ENCODE assay signal across 7 cellular contexts in the genomic region with DNA sequence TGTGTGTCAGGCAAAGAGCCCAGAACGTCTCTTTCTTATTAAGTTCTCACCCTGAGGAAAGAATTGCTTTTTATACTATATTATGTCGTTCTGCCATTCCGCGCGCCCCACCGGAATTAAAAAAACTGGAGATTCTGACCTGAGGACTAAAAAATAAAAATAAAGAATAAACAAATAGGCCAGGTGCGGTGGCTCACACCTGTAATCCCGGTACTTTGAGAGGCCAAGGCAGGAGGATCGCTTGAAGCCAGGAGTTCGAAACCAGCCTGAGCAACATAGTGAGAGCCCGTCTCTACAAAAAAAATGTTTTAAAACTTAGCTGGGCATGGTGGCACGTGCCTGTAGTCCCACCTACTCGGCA. TPM values are rescaled to one million over a fixed set of nuclear protein-coding genes. Genes with fewer than 3 reads are reported as not detected.
DNase-seq lines count a peak whose midpoint lies in the region; ATAC-seq, FAIRE-seq and TF ChIP-seq lines count a peak whose summit lies in the region.

No MANE protein-coding gene starts in this region.

- H3K9ac ChIP-seq in keratinocyte (ENCODE audit: control insufficient read depth, extremely low read depth, insufficient read depth, low read length) = peak overlapping the region; percentile 98

- peak overlapping the region; percentile 87 to 98 (median 98) for H3K4me3 Mint-ChIP-seq in IgD-negative memory B cell
- H3K4me3 Mint-ChIP-seq in activated CD8-positive, alpha-beta T cell treated with anti-CD3 and anti-CD28 coated beads, Interleukin-2, amount 10 ng/mL, durations not matched to agents 7 days and 5 days = peak overlapping the region; percentile 84
- peak overlapping the region; percentile 90 to 93 for H3K4me3 Mint-ChIP-seq in stimulated activated naive B cell treated with anti-CD40 and anti-IgM and Interleukin-4, amounts not matched to agents 10 μg/mL and 1 μg/mL and 100 μg/mL, for 72 hours

- H3K4me1 ChIP-seq in keratinocyte (ENCODE audit: control insufficient read depth, extremely low read depth, insufficient read depth, low read length) = no peaks in the 10 kb centered on the region

- peak overlapping the region; percentile 94 for H3K4me2 ChIP-seq in keratinocyte (ENCODE audit: control insufficient read depth, extremely low read depth, insufficient read depth, low read depth, low read length)

- no peaks in the 10 kb centered on the region for H3K27me3 ChIP-seq in keratinocyte (ENCODE audit: control insufficient read depth, extremely low read depth, insufficient read depth, low read length)

- peak overlapping the region; percentile 98 for H2AFZ ChIP-seq in keratinocyte (ENCODE audit: control insufficient read depth, low read length)

- CTCF ChIA-PET in activated CD8-positive, alpha-beta T cell treated with anti-CD3 and anti-CD28 coated beads, Interleukin-2, amount 10 ng/mL, durations not matched to agents 7 days and 5 days (lab: Charles Lee) = interaction anchor here (1.1 kb wide), 2 partner anchors 27 to 161 kb away, joined by 3 to 4 read pairs; a partner anchor contains a TSS

- H3K79me2 ChIP-seq in keratinocyte (ENCODE audit: control insufficient read depth, insufficient read depth, low read length) = no peaks in the 10 kb centered on the region

- POLR2A ChIA-PET in activated CD8-positive, alpha-beta T cell treated with anti-CD3 and anti-CD28 coated beads, Interleukin-2, amount 10 ng/mL, durations not matched to agents 7 days and 5 days (lab: Charles Lee) = interaction anchor here (1.2 kb wide), 2 partner anchors 28 to 32 kb away, joined by 4 to 6 read pairs; a partner anchor contains a TSS

- H3K27me3 Mint-ChIP-seq in IgD-negative memory B cell = no peaks in the 10 kb centered on the region
- no peaks in the 10 kb centered on the region for H3K27me3 Mint-ChIP-seq in activated CD8-positive, alpha-beta T cell treated with anti-CD3 and anti-CD28 coated beads, Interleukin-2, amount 10 ng/mL, durations not matched to agents 7 days and 5 days (ENCODE audit: low read depth)
- no peaks in the 10 kb centered on the region for H3K27me3 Mint-ChIP-seq in stimulated activated naive B cell treated with anti-CD40 and anti-IgM and Interleukin-4, amounts not matched to agents 10 μg/mL and 1 μg/mL and 100 μg/mL, for 72 hours

- H3K4me1 Mint-ChIP-seq in IgD-negative memory B cell = peaks cover 1 to 13% (median 4%) of the 10 kb centered on the region in 3 donors
- H3K4me1 Mint-ChIP-seq in activated CD8-positive, alpha-beta T cell treated with anti-CD3 and anti-CD28 coated beads, Interleukin-2, amount 10 ng/mL, durations not matched to agents 7 days and 5 days (ENCODE audit: low read depth) = peaks cover 13% of the 10 kb centered on the region
- peaks cover 8 to 15% of the 10 kb centered on the region in 2 donors for H3K4me1 Mint-ChIP-seq in stimulated activated naive B cell treated with anti-CD40 and anti-IgM and Interleukin-4, amounts not matched to agents 10 μg/mL and 1 μg/mL and 100 μg/mL, for 72 hours

- no peak for TF ChIP-seq CTCF in keratinocyte (optimal IDR thresholded peaks at IDR 0.05 in 1 of 3, IDR thresholded peaks at IDR 0.05 in 1 of 3, conservative IDR thresholded peaks at IDR 0.05 in 1 of 3; ENCODE audit: extremely low read depth in 1 of 3, insufficient read depth in 2 of 3, low read length in 3 of 3)

- no peaks in the 10 kb centered on the region for H3K9me3 ChIP-seq in keratinocyte (ENCODE audit: control insufficient read depth, low read depth, low read length)

- H3K9me3 Mint-ChIP-seq in IgD-negative memory B cell = no peaks in the 10 kb centered on the region
- no peaks in the 10 kb centered on the region for H3K9me3 Mint-ChIP-seq in activated CD8-positive, alpha-beta T cell treated with anti-CD3 and anti-CD28 coated beads, Interleukin-2, amount 10 ng/mL, durations not matched to agents 7 days and 5 days (ENCODE audit: insufficient read depth)
- no peaks in the 10 kb centered on the region for H3K9me3 Mint-ChIP-seq in stimulated activated naive B cell treated with anti-CD40 and anti-IgM and Interleukin-4, amounts not matched to agents 10 μg/mL and 1 μg/mL and 100 μg/mL, for 72 hours

- FAIRE-seq in keratinocyte (lab: Jason Lieb, UNC) = no peak

- DNase-seq in activated CD8-positive, alpha-beta T cell treated with anti-CD3 and anti-CD28 coated beads, Interleukin-2, amount 10 ng/mL, durations not matched to agents 7 days and 5 days = no peak
- no peak for DNase-seq in keratinocyte (ENCODE audit: low read depth, low spot score)
- no peak for DNase-seq in stimulated activated naive B cell treated with anti-CD40 and anti-IgM and Interleukin-4, amounts not matched to agents 10 μg/mL and 1 μg/mL and 100 μg/mL, for 72 hours
- DNase-seq in ureter (ENCODE audit: low spot score) = no peak
- DNase-seq in islet precursor cell = no peak

- peak overlapping the region; percentile 98 for H3K27ac ChIP-seq in keratinocyte (ENCODE audit: control insufficient read depth, insufficient read depth, low read length)

- H4K20me1 ChIP-seq in keratinocyte (ENCODE audit: control insufficient read depth, extremely low read depth, insufficient read depth, low read length) = no peaks in the 10 kb centered on the region

- H3K4me3 ChIP-seq in keratinocyte (ENCODE audit: control insufficient read depth in 2 of 3, extremely low read depth in 1 of 3, insufficient read depth in 2 of 3, low read depth in 1 of 3, low read length in 3 of 3) = no peak overlapping the region

- H3K36me3 Mint-ChIP-seq in IgD-negative memory B cell = no peaks in the 10 kb centered on the region
- peaks cover 5% of the 10 kb centered on the region for H3K36me3 Mint-ChIP-seq in activated CD8-positive, alpha-beta T cell treated with anti-CD3 and anti-CD28 coated beads, Interleukin-2, amount 10 ng/mL, durations not matched to agents 7 days and 5 days (ENCODE audit: low read depth)
- H3K36me3 Mint-ChIP-seq in stimulated activated naive B cell treated with anti-CD40 and anti-IgM and Interleukin-4, amounts not matched to agents 10 μg/mL and 1 μg/mL and 100 μg/mL, for 72 hours = peaks cover 0 to 8% of the 10 kb centered on the region in 2 donors

- no peaks in the 10 kb centered on the region for H3K9me1 ChIP-seq in keratinocyte (ENCODE audit: control insufficient read depth, extremely low read depth, insufficient read depth, low read length)

- ATAC-seq in activated CD8-positive, alpha-beta T cell treated with anti-CD3 and anti-CD28 coated beads, Interleukin-2, amount 10 ng/mL, durations not matched to agents 7 days and 5 days = no peak
- no peak for ATAC-seq in stimulated activated naive B cell treated with anti-CD40 and anti-IgM and Interleukin-4, amounts not matched to agents 10 μg/mL and 1 μg/mL and 100 μg/mL, for 72 hours (replicated peaks)
- no peak for ATAC-seq in GM21423 (IDR thresholded peaks at IDR 0.05; ENCODE audit: unreplicated experiment)

- dilution Hi-C loops in keratinocyte (cut with MboI; ENCODE audit: extremely low pct_ligation_motif_present, low sequenced_read_pairs) = no loop called here

- no peaks in the 10 kb centered on the region for H3K36me3 ChIP-seq in keratinocyte (ENCODE audit: control insufficient read depth in 2 of 2, extremely low read depth in 1 of 2, insufficient read depth in 2 of 2, low read length in 2 of 2)

- H3K27ac Mint-ChIP-seq in IgD-negative memory B cell = peak overlapping the region; percentile 91 to 98 (median 94)
- H3K27ac Mint-ChIP-seq in activated CD8-positive, alpha-beta T cell treated with anti-CD3 and anti-CD28 coated beads, Interleukin-2, amount 10 ng/mL, durations not matched to agents 7 days and 5 days = peak overlapping the region; percentile 99
- peak overlapping the region; percentile 100 for H3K27ac Mint-ChIP-seq in stimulated activated naive B cell treated with anti-CD40 and anti-IgM and Interleukin-4, amounts not matched to agents 10 μg/mL and 1 μg/mL and 100 μg/mL, for 72 hours

RNA-seq across cellular contexts. Expression of a gene that starts 0.7 kb away (rescaled TPM):
- 57.3 TPM for polyA plus RNA-seq in IgD-negative memory B cell
- 10 to 100 TPM; 68.9 to 76.3 TPM for total RNA-seq in activated CD8-positive, alpha-beta T cell treated with anti-CD3 and anti-CD28 coated beads, Interleukin-2, amount 10 ng/mL, durations not matched to agents 7 days and 5 days
- polyA plus RNA-seq in keratinocyte = 11.5 to 19.3 TPM (median 14.0 TPM) in 3 replicates
- polyA plus RNA-seq in keratinocyte (2011; ENCODE audit: low read depth) = 5.9 TPM
- polyA plus RNA-seq in keratinocyte (2011; cell fraction: cytosol; rRNA removed) = 5.6 and 14.1 TPM in 2 replicates
- 13.9 and 18.4 TPM in 2 replicates for polyA plus RNA-seq in keratinocyte (2011; cell fraction: nucleus; rRNA removed)
- 8.6 and 25.4 TPM in 2 replicates for polyA plus RNA-seq in keratinocyte (2012; ENCODE audit: low replicate concordance)
- 9.6 to 55.0 TPM (median 13.0 TPM) in 3 replicates for polyA minus RNA-seq in keratinocyte
- polyA minus RNA-seq in keratinocyte (2011; cell fraction: cytosol; rRNA and poly(A)+ RNA removed) = 27.4 TPM
- polyA minus RNA-seq in keratinocyte (2011; cell fraction: nucleus; rRNA and poly(A)+ RNA removed) = 10.7 and 12.0 TPM in 2 replicates
- total RNA-seq in ureter = 36.1 TPM

RNA-seq across cellular contexts. Expression of a gene that starts 31.7 kb away (rescaled TPM):
- polyA plus RNA-seq in IgD-negative memory B cell (257 TPM), keratinocyte (126 to 267 TPM (median 198 TPM) in 3 replicates)
- 100 to 1,000 TPM; 574 to 607 TPM for total RNA-seq in activated CD8-positive, alpha-beta T cell treated with anti-CD3 and anti-CD28 coated beads, Interleukin-2, amount 10 ng/mL, durations not matched to agents 7 days and 5 days
- polyA plus RNA-seq in keratinocyte (2011; ENCODE audit: low read depth) = 1,011 TPM
- polyA plus RNA-seq in keratinocyte (2011; cell fraction: cytosol; rRNA removed) = 169 and 241 TPM in 2 replicates
- 84.4 and 136 TPM in 2 replicates for polyA plus RNA-seq in keratinocyte (2011; cell fraction: nucleus; rRNA removed)
- 261 and 361 TPM in 2 replicates for polyA plus RNA-seq in keratinocyte (2012; ENCODE audit: low replicate concordance)
- polyA minus RNA-seq in keratinocyte = 28.7 to 165 TPM (median 80.3 TPM) in 3 replicates
- 392 TPM for polyA minus RNA-seq in keratinocyte (2011; cell fraction: cytosol; rRNA and poly(A)+ RNA removed)
- polyA minus RNA-seq in keratinocyte (2011; cell fraction: nucleus; rRNA and poly(A)+ RNA removed) = 35.1 and 65.6 TPM in 2 replicates
- 390 TPM for total RNA-seq in ureter

RNA-seq across cellular contexts. Expression of a gene that starts 45.0 kb away (rescaled TPM):
- polyA plus RNA-seq in IgD-negative memory B cell (0.11 TPM), keratinocyte (1.2 to 3.0 TPM (median 1.3 TPM) in 3 replicates)
- 1 to 10 TPM; 7.6 to 8.0 TPM for total RNA-seq in activated CD8-positive, alpha-beta T cell treated with anti-CD3 and anti-CD28 coated beads, Interleukin-2, amount 10 ng/mL, durations not matched to agents 7 days and 5 days
- 0.90 TPM for polyA plus RNA-seq in keratinocyte (2011; ENCODE audit: low read depth)
- polyA plus RNA-seq in keratinocyte (2011; cell fraction: cytosol; rRNA removed) = 0.34 and 0.69 TPM in 2 replicates
- 2.1 and 2.7 TPM in 2 replicates for polyA plus RNA-seq in keratinocyte (2011; cell fraction: nucleus; rRNA removed)
- 0.55 and 2.3 TPM in 2 replicates for polyA plus RNA-seq in keratinocyte (2012; ENCODE audit: low replicate concordance)
- 0.45 to 2.1 TPM (median 1.9 TPM) in 3 replicates for polyA minus RNA-seq in keratinocyte
- polyA minus RNA-seq in keratinocyte (2011; cell fraction: cytosol; rRNA and poly(A)+ RNA removed) = 1.2 TPM
- 0.85 and 1.2 TPM in 2 replicates for polyA minus RNA-seq in keratinocyte (2011; cell fraction: nucleus; rRNA and poly(A)+ RNA removed)
- total RNA-seq in ureter = 11.1 TPM
